ENCODE assay signal across 9 cellular contexts in the genomic region with DNA sequence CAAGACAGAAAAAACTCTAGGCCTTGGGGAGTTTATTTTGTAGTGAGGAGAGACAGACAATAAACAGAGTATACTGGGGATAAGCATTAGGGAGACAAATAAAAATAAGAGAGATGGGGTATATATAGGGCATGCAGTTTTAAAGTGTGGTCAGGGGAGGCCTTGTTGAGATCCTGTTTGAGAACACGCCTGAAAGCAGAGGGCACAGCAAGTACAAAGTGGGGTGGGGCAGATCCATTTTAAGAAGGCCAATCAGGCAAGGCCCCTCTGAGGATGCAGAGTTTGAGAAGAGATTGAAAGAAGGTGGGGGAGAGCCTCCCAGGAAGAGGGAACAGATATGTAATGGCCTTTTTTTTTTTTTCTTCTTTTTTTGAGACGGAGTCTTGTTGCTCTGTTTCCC. TPM values are rescaled to one million over a fixed set of nuclear protein-coding genes. Genes with fewer than 3 reads are reported as not detected.
A peak's percentile ranks its signal among the peaks of the same experiment; 100 is the strongest.
DNase-seq lines count a peak whose midpoint lies in the region; ATAC-seq and TF ChIP-seq lines count a peak whose summit lies in the region.
"Had no signal": no experiment of that assay in that cellular context is flagged by ENCODE, and none has a peak within 500 bp of the region (broad histone marks: within the 10 kb centered on the region; RNA-seq: fewer than 3 reads in every experiment).

No MANE protein-coding gene starts in this region.

- H3K36me3 Mint-ChIP-seq in T-helper 17 cell (ENCODE audit: low read depth) (peaks cover 7% of the 10 kb centered on the region), glutamatergic neuron (ENCODE audit: unreplicated experiment) (peaks cover 4% of the 10 kb centered on the region)

- ATAC-seq in T-helper 17 cell (no peak), HG02571 (IDR thresholded peaks at IDR 0.05; ENCODE audit: unreplicated experiment) (no peak)

- H3K4me3 Mint-ChIP-seq in T-helper 17 cell (peak overlapping the region; percentile 98), glutamatergic neuron (ENCODE audit: unreplicated experiment) (peak overlapping the region; percentile 91)

- H3K36me3 ChIP-seq in HAP-1 (replicated peaks) = peaks cover 51% of the 10 kb centered on the region

- H3K9me3 ChIP-seq in HAP-1 = no peaks in the 10 kb centered on the region
- no peaks in the 10 kb centered on the region for H3K9me3 ChIP-seq in T-helper 17 cell (ENCODE audit: control insufficient read depth, low read length, poor library complexity, severe bottlenecking)

- in situ Hi-C loops in HAP-1 (cut with MboI; ENCODE audit: low sequenced_read_pairs) = no loop called here

- peaks cover 7% of the 10 kb centered on the region; the same call in 1 of the 2 replicates for H3K4me1 ChIP-seq in HAP-1

- H3K9me3 Mint-ChIP-seq in glutamatergic neuron (ENCODE audit: unreplicated experiment) = peaks cover 5% of the 10 kb centered on the region

- H3K27me3 ChIP-seq in HAP-1 (ENCODE audit: low read depth) = no peaks in the 10 kb centered on the region

- TF ChIP-seq CTCF in glutamatergic neuron (IDR thresholded peaks at IDR 0.05; ENCODE audit: partially characterized antibody, unreplicated experiment) = no peak

- H3K27me3 Mint-ChIP-seq in T-helper 17 cell (no peaks in the 10 kb centered on the region), glutamatergic neuron (ENCODE audit: unreplicated experiment) (peaks cover 9% of the 10 kb centered on the region)

- H3K4me1 Mint-ChIP-seq in T-helper 17 cell = peaks cover 42% of the 10 kb centered on the region
- H3K4me1 Mint-ChIP-seq in glutamatergic neuron (ENCODE audit: low read depth, unreplicated experiment) = peaks cover 11% of the 10 kb centered on the region

- DNase-seq in HAP-1 (ENCODE audit: low spot score in 2 of 2) (peak in 1 of 2 experiments; percentile 13), T-helper 17 cell (no peak), glutamatergic neuron (no peak), skeletal muscle cell (ENCODE audit: low read depth) (no peak), NOMO-1 treated with dmso at 0.1 percent for 144 hours (lab: John Stamatoyannopoulos, UW; ENCODE audit: unreplicated experiment) (no peak), NK-92 (lab: John Stamatoyannopoulos, UW; ENCODE audit: unreplicated experiment) (no peak)
- DNase-seq: midbrain, NCI-H1105 treated with DMSO at 0.1 percent for 48 hours had no signal

- peak overlapping the region; percentile 100 for H3K4me3 ChIP-seq in HAP-1
- H3K4me3 ChIP-seq in skeletal muscle cell (ENCODE audit: low read depth, low read length) = peak overlapping the region; percentile 76

- H3K27ac Mint-ChIP-seq in T-helper 17 cell (no peak overlapping the region), glutamatergic neuron (ENCODE audit: unreplicated experiment) (peak overlapping the region; percentile 95)

RNA-seq across cellular contexts. Expression of a gene that starts 2.1 kb away (rescaled TPM):
- total RNA-seq in T-helper 17 cell (100 to 1,000 TPM; 173 to 180 TPM), glutamatergic neuron (ENCODE audit: unreplicated experiment) (311 TPM)

RNA-seq across cellular contexts. Expression of a gene that starts 20.5 kb away (rescaled TPM):
- total RNA-seq in T-helper 17 cell (10 to 100 TPM; 18.9 to 21.2 TPM), glutamatergic neuron (ENCODE audit: unreplicated experiment) (29.7 TPM)

RNA-seq across cellular contexts. Expression of a gene that starts 52.2 kb away (rescaled TPM):
- 1 to 10 TPM; 2.0 to 3.9 TPM for total RNA-seq in T-helper 17 cell
- total RNA-seq in glutamatergic neuron (ENCODE audit: unreplicated experiment) = 22.5 TPM
